In the genomic region with DNA sequence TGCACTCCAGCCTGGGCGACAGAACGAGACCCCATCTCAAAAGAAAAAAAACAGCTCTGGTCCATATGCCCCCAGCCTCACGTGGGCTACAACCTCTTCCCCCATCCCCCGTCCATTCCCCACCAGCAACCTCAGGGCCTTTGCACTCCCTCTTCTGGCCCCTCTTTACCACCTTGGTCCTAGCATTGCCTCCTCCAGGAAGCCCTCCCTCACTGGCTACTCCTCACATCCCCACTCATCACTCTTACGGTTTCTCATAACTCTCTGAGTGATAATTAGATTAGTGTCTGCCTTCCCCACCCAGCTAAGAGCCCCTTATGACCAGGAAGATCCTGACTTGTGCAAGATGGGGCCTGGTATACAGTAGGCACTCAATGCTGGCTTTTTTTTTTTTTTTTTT, we compare ENCODE assay signal across 1 cellular context.
TF ChIP-seq lines count a peak whose summit lies in the region.

No MANE protein-coding gene starts in this region.

TF ChIP-seq in K562, 482 proteins besides CTCF, POLR2A, EP300 and RAD21:
- no peak for TF ChIP-seq E2F5 (CRISPR knock-in tag; IDR thresholded peaks at IDR 0.05)
- no peak for TF ChIP-seq CREBBP (IDR thresholded peaks at IDR 0.05; ENCODE audit: low read depth, low read length)
- TF ChIP-seq, protein P1, sequence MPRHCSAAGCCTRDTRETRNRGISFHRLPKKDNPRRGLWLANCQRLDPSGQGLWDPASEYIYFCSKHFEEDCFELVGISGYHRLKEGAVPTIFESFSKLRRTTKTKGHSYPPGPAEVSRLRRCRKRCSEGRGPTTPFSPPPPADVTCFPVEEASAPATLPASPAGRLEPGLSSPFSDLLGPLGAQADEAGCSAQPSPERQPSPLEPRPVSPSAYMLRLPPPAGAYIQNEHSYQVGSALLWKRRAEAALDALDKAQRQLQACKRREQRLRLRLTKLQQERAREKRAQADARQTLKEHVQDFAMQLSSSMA (CRISPR knock-in tag; IDR thresholded peaks at IDR 0.05): no peak
- no peak for TF ChIP-seq CC2D1A (IDR thresholded peaks at IDR 0.05)
- no peak for TF ChIP-seq CREB1 (IDR thresholded peaks at IDR 0.05)
- no peak for TF ChIP-seq CREB1 (CRISPR knock-in tag; IDR thresholded peaks at IDR 0.05)
- TF ChIP-seq RBM25 (IDR thresholded peaks at IDR 0.05; ENCODE audit: low read depth, low read length, severe bottlenecking): peak; percentile 78
- no peak for TF ChIP-seq PURB (CRISPR knock-in tag; IDR thresholded peaks at IDR 0.05; ENCODE audit: low read depth)
- no peak for TF ChIP-seq MTA1 (IDR thresholded peaks at IDR 0.05; ENCODE audit: borderline replicate concordance)
- TF ChIP-seq ZNF143 (CRISPR knock-in tag; IDR thresholded peaks at IDR 0.05): no peak
- no peak for TF ChIP-seq MCM3 (IDR thresholded peaks at IDR 0.05)
- no peak for TF ChIP-seq POLR2AphosphoS2 (IDR thresholded peaks at IDR 0.05; ENCODE audit: low read length)
- peak in 1 of 2 experiments; percentile 57; a peak in 1 of 4 replicates for TF ChIP-seq KDM1A (IDR thresholded peaks at IDR 0.05)
- TF ChIP-seq, protein P2, sequence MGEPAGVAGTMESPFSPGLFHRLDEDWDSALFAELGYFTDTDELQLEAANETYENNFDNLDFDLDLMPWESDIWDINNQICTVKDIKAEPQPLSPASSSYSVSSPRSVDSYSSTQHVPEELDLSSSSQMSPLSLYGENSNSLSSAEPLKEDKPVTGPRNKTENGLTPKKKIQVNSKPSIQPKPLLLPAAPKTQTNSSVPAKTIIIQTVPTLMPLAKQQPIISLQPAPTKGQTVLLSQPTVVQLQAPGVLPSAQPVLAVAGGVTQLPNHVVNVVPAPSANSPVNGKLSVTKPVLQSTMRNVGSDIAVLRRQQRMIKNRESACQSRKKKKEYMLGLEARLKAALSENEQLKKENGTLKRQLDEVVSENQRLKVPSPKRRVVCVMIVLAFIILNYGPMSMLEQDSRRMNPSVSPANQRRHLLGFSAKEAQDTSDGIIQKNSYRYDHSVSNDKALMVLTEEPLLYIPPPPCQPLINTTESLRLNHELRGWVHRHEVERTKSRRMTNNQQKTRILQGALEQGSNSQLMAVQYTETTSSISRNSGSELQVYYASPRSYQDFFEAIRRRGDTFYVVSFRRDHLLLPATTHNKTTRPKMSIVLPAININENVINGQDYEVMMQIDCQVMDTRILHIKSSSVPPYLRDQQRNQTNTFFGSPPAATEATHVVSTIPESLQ (CRISPR knock-in tag; IDR thresholded peaks at IDR 0.05): no peak
- TF ChIP-seq DMBX1 (CRISPR knock-in tag; IDR thresholded peaks at IDR 0.05; ENCODE audit: borderline replicate concordance): no peak
- TF ChIP-seq ZFP36 (IDR thresholded peaks at IDR 0.05; ENCODE audit: low read depth, low read length, partially characterized antibody): peak; percentile 88
- TF ChIP-seq LEF1 (IDR thresholded peaks at IDR 0.05): no peak
- TF ChIP-seq SMARCA5 (IDR thresholded peaks at IDR 0.05): peak; percentile 51; the same call in 1 of the 2 replicates
- peak; percentile 95 for TF ChIP-seq ZKSCAN8 (CRISPR knock-in tag; IDR thresholded peaks at IDR 0.05)
- TF ChIP-seq TRIM28 (IDR thresholded peaks at IDR 0.05): no peak
- TF ChIP-seq ETS1 (conservative IDR thresholded peaks at IDR 0.05; ENCODE audit: control insufficient read depth, low read depth, low read length): no peak
- no peak for TF ChIP-seq ZNF316 (IDR thresholded peaks at IDR 0.05)
- TF ChIP-seq PTBP1 (IDR thresholded peaks at IDR 0.05; ENCODE audit: low read depth, low read length): no peak
- TF ChIP-seq, protein P3, sequence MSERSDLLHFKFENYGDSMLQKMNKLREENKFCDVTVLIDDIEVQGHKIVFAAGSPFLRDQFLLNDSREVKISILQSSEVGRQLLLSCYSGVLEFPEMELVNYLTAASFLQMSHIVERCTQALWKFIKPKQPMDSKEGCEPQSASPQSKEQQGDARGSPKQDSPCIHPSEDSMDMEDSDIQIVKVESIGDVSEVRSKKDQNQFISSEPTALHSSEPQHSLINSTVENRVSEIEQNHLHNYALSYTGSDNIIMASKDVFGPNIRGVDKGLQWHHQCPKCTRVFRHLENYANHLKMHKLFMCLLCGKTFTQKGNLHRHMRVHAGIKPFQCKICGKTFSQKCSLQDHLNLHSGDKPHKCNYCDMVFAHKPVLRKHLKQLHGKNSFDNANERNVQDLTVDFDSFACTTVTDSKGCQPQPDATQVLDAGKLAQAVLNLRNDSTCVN (CRISPR knock-in tag; IDR thresholded peaks at IDR 0.05): no peak
- TF ChIP-seq SNRNP70 (optimal IDR thresholded peaks at IDR 0.05; ENCODE audit: low read depth, low read length): no peak
- 0 out of 2 replicates have a peak, but pooled peaks have one; percentile 15 for TF ChIP-seq HDAC2 (IDR thresholded peaks at IDR 0.05)
- TF ChIP-seq BCOR (IDR thresholded peaks at IDR 0.05): peak; percentile 82
- no peak for TF ChIP-seq ZNF146 (CRISPR knock-in tag; IDR thresholded peaks at IDR 0.05; ENCODE audit: unreplicated experiment)
